Comparison of ENCODE assay signal across 23 cellular contexts in the genomic region with DNA sequence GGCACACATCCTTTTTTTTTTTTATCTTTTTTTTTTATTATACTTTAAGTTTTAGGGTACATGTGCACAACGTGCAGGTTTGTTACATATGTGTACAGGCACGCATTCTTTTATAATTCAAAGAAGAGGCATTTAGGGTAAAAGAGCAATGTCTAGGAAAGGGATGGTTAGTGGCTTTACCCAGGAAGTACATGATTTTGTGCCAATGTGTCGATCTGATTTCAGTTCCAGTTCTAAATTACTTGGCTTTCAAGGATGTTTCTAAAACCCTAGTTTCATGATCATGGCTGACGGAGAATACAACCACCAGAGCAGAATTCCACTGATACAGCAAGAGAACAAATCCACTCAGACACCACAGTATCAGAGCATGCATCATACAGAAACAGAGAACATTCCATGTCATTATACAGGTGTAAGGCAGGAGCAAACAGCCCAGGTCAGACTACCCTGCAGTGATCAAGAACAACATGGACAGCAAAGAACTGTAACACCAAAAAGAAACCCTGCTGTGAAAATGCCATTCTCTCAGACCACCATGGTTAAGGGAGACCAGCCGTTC.
A peak's percentile ranks its signal among the peaks of the same experiment; 100 is the strongest.
DNase-seq lines count a peak whose midpoint lies in the region; ATAC-seq, FAIRE-seq and TF ChIP-seq lines count a peak whose summit lies in the region.
"Had no signal": no experiment of that assay in that cellular context is flagged by ENCODE, and none has a peak within 500 bp of the region (broad histone marks: within the 10 kb centered on the region; RNA-seq: fewer than 3 reads in every experiment).

No MANE protein-coding gene starts in this region.

- H3K9me3 Mint-ChIP-seq in activated T-cell treated with anti-CD3 and anti-CD28 coated beads, Interleukin-2, amount 50 U/mL, for 24 hours = no peaks in the 10 kb centered on the region
- no peaks in the 10 kb centered on the region for H3K9me3 Mint-ChIP-seq in activated B cell treated with CpG ODN at 0.5 μM for 24 hours
- no peaks in the 10 kb centered on the region for H3K9me3 Mint-ChIP-seq in memory B cell
- H3K9me3 Mint-ChIP-seq: activated T-helper 2 cell treated with anti-CD3 and anti-CD28 coated beads, Interferon-gamma antibody, Interleukin-2, Interleukin-4, amounts not matched to agents 10 μg/mL and 5 μg/mL and 100 μg/mL, durations not matched to agents 14 hours and 24 hours and 36 hours had no signal

- ATAC-seq in activated B cell treated with CpG ODN at 0.5 μM for 24 hours (ENCODE audit: low read depth) = no peak
- no peak for ATAC-seq in memory B cell (ENCODE audit: low read depth)
- ATAC-seq in HG03469 (IDR thresholded peaks at IDR 0.05; ENCODE audit: unreplicated experiment) = no peak
- ATAC-seq: A549, foreskin keratinocyte had no signal

- no peaks in the 10 kb centered on the region for H3K36me3 Mint-ChIP-seq in activated T-cell treated with anti-CD3 and anti-CD28 coated beads, Interleukin-2, amount 50 U/mL, for 24 hours (ENCODE audit: low read depth)
- H3K36me3 Mint-ChIP-seq in activated B cell treated with CpG ODN at 0.5 μM for 24 hours (ENCODE audit: low read depth) (no peaks in the 10 kb centered on the region), memory B cell (no peaks in the 10 kb centered on the region)

- peaks cover 83% of the 10 kb centered on the region for H3K4me1 Mint-ChIP-seq in activated T-cell treated with anti-CD3 and anti-CD28 coated beads, Interleukin-2, amount 50 U/mL, for 24 hours (ENCODE audit: low read depth)
- peaks cover 61% of the 10 kb centered on the region for H3K4me1 Mint-ChIP-seq in activated B cell treated with CpG ODN at 0.5 μM for 24 hours
- peaks cover 40% of the 10 kb centered on the region for H3K4me1 Mint-ChIP-seq in memory B cell

- no peak for TF ChIP-seq POLR2A in GM12891 (IDR thresholded peaks at IDR 0.05; ENCODE audit: low read depth, low read length)

- H3K27ac Mint-ChIP-seq in activated T-cell treated with anti-CD3 and anti-CD28 coated beads, Interleukin-2, amount 50 U/mL, for 24 hours = peak overlapping the region; percentile 73
- peak overlapping the region; percentile 54 for H3K27ac Mint-ChIP-seq in activated B cell treated with CpG ODN at 0.5 μM for 24 hours
- peak overlapping the region; percentile 1 for H3K27ac Mint-ChIP-seq in memory B cell
- H3K27ac Mint-ChIP-seq: activated T-helper 2 cell treated with anti-CD3 and anti-CD28 coated beads, Interferon-gamma antibody, Interleukin-2, Interleukin-4, amounts not matched to agents 10 μg/mL and 5 μg/mL and 100 μg/mL, durations not matched to agents 14 hours and 24 hours and 36 hours had no signal

- no peak for TF ChIP-seq CTCF in activated B cell treated with CpG ODN at 0.5 μM for 24 hours (IDR thresholded peaks at IDR 0.05)

- peak overlapping the region; percentile 15 for H3K4me3 Mint-ChIP-seq in activated T-cell treated with anti-CD3 and anti-CD28 coated beads, Interleukin-2, amount 50 U/mL, for 24 hours
- peak overlapping the region; percentile 57 for H3K4me3 Mint-ChIP-seq in activated B cell treated with CpG ODN at 0.5 μM for 24 hours
- H3K4me3 Mint-ChIP-seq in memory B cell = peak overlapping the region; percentile 8

- no peak for DNase-seq in activated T-cell treated with anti-CD3 and anti-CD28 coated beads, Interleukin-2, amount 50 U/mL, for 24 hours
- no peak for DNase-seq in activated T-cell treated with anti-CD3 and anti-CD28 coated beads, Interleukin-2, amount 50 U/mL, for 1 hour
- no peak for DNase-seq in GM12891 (ENCODE audit: insufficient read length, low spot score)
- no peak for DNase-seq in activated B cell treated with CpG ODN at 0.5 μM for 24 hours
- no peak for DNase-seq in memory B cell (ENCODE audit: low spot score in 2 of 2)
- no peak for DNase-seq in posterior cingulate gyrus
- DNase-seq in COLO829 (ENCODE audit: low spot score) = no peak
- DNase-seq: amygdala; BE2C; Calu3; colonic mucosa; effector memory CD4-positive, alpha-beta T cell; foreskin keratinocyte; mesendoderm; NCI-H1092; NCI-H187 treated with DMSO at 0.1 percent for 48 hours; NCI-H2227 treated with DMSO at 0.1 percent for 48 hours; NCI-H774; nucleus accumbens; T1000 had no signal

- peak; percentile 72 for FAIRE-seq in GM12891 (lab: Jason Lieb, UNC)
- FAIRE-seq: A549 had no signal

- H3K27me3 Mint-ChIP-seq in activated T-cell treated with anti-CD3 and anti-CD28 coated beads, Interleukin-2, amount 50 U/mL, for 24 hours = no peaks in the 10 kb centered on the region
- H3K27me3 Mint-ChIP-seq in activated B cell treated with CpG ODN at 0.5 μM for 24 hours = no peaks in the 10 kb centered on the region
- H3K27me3 Mint-ChIP-seq in memory B cell = no peaks in the 10 kb centered on the region

- intact Hi-C loops in activated B cell treated with CpG ODN at 0.5 μM for 24 hours (cut with micrococcal nuclease) (no loop called here), posterior cingulate gyrus (cut with DNase I) (no loop called here)

- CTCF ChIA-PET in activated B cell treated with CpG ODN at 0.5 μM for 24 hours (lab: Charles Lee) = no interaction called here

- POLR2A ChIA-PET in activated B cell treated with CpG ODN at 0.5 μM for 24 hours (lab: Charles Lee) = no interaction called here

TF ChIP-seq in GM12891, 5 proteins besides CTCF, POLR2A, EP300 and RAD21:
- TF ChIP-seq TAF1 (IDR thresholded peaks at IDR 0.05; ENCODE audit: low read depth, low read length) (no peak), SPI1 (IDR thresholded peaks at IDR 0.05; ENCODE audit: low read depth, low read length) (no peak), POU2F2 (IDR thresholded peaks at IDR 0.05; ENCODE audit: low read depth, low read length) (no peak), POLR2AphosphoS5 (IDR thresholded peaks at IDR 0.05; ENCODE audit: low read depth, low read length) (no peak), PAX5 (IDR thresholded peaks at IDR 0.05; ENCODE audit: insufficient read depth, low read length, severe bottlenecking) (no peak)

Comparison
In these comparisons a context has a peak if more than half of its experiments do, and no peak if none do; other contexts are left out.
1. H3K27ac Mint-ChIP-seq: peak in every context shown above with its lines; median percentile 73 in activated T-cell treated with anti-CD3 and anti-CD28 coated beads, Interleukin-2, amount 50 U/mL, for 24 hours; 54 in activated B cell treated with CpG ODN at 0.5 μM for 24 hours; 1 in memory B cell.